In the genomic region with DNA sequence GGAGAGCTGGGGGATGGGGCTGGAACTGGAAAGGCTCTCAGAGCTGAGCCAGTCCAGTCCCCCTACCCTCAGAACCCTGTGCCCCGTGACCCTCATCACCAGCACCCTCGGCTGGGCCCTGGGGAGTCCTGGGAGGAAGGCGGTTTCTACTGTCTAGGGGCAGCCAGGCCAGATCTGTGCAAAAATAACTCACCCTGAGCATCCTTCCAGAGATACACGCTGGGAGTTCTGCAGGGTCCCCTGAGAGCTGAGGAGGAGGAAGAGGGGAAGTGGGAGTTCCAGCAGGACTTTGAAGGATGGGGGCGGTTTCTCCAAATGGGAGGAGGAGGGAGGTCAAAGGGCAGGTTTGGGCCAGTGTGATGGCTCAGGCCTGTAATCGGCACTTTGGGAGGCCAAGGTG, we compare ENCODE assay signal across 24 cellular contexts. TPM values are rescaled to one million over a fixed set of nuclear protein-coding genes. Genes with fewer than 3 reads are reported as not detected.
"Had no signal": no experiment of that assay in that cellular context is flagged by ENCODE, and none has a peak within 500 bp of the region (broad histone marks: within the 10 kb centered on the region; RNA-seq: fewer than 3 reads in every experiment).

No MANE protein-coding gene starts in this region.

- H3K4me1 ChIP-seq: SJSA1 had no signal

- H3K27ac Mint-ChIP-seq: activated CD8-positive, alpha-beta T cell treated with anti-CD3 and anti-CD28 coated beads for 36 hours; activated naive CD4-positive, alpha-beta T cell treated with anti-CD3 and anti-CD28 coated beads, Interleukin-2, amount 10 ng/mL, durations not matched to agents 7 days and 5 days; activated naive CD8-positive, alpha-beta T cell treated with anti-CD3 and anti-CD28 coated beads for 36 hours; activated T-cell treated with anti-CD3 and anti-CD28 coated beads, Interleukin-2, amount 50 U/mL, for 72 hours; activated T-helper 2 cell treated with anti-CD3 and anti-CD28 coated beads, Interferon-gamma antibody, Interleukin-2, Interleukin-4, amounts not matched to agents 10 μg/mL and 5 μg/mL and 100 μg/mL, durations not matched to agents 14 hours and 24 hours and 36 hours; T-helper 1 cell treated with Interleukin-12 subunit alpha and Interleukin-12 subunit beta and Interleukin-4 antibody, amounts not matched to agents 30 μg/mL and 1 μg/mL, for 36 hours had no signal

- H3K4me1 Mint-ChIP-seq: activated naive CD4-positive, alpha-beta T cell treated with anti-CD3 and anti-CD28 coated beads, Interleukin-2, amount 10 ng/mL, durations not matched to agents 7 days and 5 days; activated naive CD8-positive, alpha-beta T cell treated with anti-CD3 and anti-CD28 coated beads for 36 hours had no signal

- H3K27me3 ChIP-seq: brain microvascular endothelial cell, cardiac muscle cell, MG63 had no signal

- H3K27me3 Mint-ChIP-seq: activated CD8-positive, alpha-beta T cell treated with anti-CD3 and anti-CD28 coated beads for 36 hours; activated naive CD8-positive, alpha-beta T cell treated with anti-CD3 and anti-CD28 coated beads for 36 hours had no signal

- ATAC-seq: activated CD4-positive, CD25-positive, alpha-beta regulatory T cell treated with anti-CD3 and anti-CD28 coated beads, Interleukin-2, amount 50 U/mL, for 24 hours; activated CD8-positive, alpha-beta T cell treated with anti-CD3 and anti-CD28 coated beads for 36 hours; activated T-cell treated with anti-CD3 and anti-CD28 coated beads, Interleukin-2, amount 50 U/mL, for 72 hours had no signal

- H3K4me3 ChIP-seq: cardiac muscle cell, MG63, SJSA1 had no signal

- H3K4me3 Mint-ChIP-seq: activated CD8-positive, alpha-beta T cell treated with anti-CD3 and anti-CD28 coated beads for 36 hours; activated naive CD4-positive, alpha-beta T cell treated with anti-CD3 and anti-CD28 coated beads, Interleukin-2, amount 10 ng/mL, durations not matched to agents 7 days and 5 days; activated naive CD8-positive, alpha-beta T cell treated with anti-CD3 and anti-CD28 coated beads for 36 hours; activated T-cell treated with anti-CD3 and anti-CD28 coated beads, Interleukin-2, amount 50 U/mL, for 72 hours; T-helper 1 cell treated with Interleukin-12 subunit alpha and Interleukin-12 subunit beta and Interleukin-4 antibody, amounts not matched to agents 30 μg/mL and 1 μg/mL, for 36 hours had no signal

- DNase-seq: activated CD4-positive, alpha-beta T cell treated with anti-CD3 and anti-CD28 coated beads for 4 hours; activated CD8-positive, alpha-beta memory T cell treated with anti-CD3 and anti-CD28 coated beads, Interleukin-2, amount 50 U/mL, for 4 hours; activated CD8-positive, alpha-beta T cell treated with anti-CD3 and anti-CD28 coated beads for 36 hours; activated gamma-delta T cell treated with Interleukin-2 at 50 U/mL for 16 hours; activated naive CD4-positive, alpha-beta T cell treated with anti-CD3 and anti-CD28 coated beads, Interleukin-2, amount 10 ng/mL, durations not matched to agents 7 days and 5 days; activated naive CD8-positive, alpha-beta T cell treated with anti-CD3 and anti-CD28 coated beads for 36 hours; activated T-cell treated with anti-CD3 and anti-CD28 coated beads, Interleukin-2, amount 50 U/mL, for 72 hours; brain microvascular endothelial cell; MG63; NCI-H1105; NCI-H1436; NCI-H1694 treated with DMSO at 0.1 percent for 48 hours; NCI-H2029 treated with DMSO at 0.1 percent for 48 hours; NCI-H345; NCI-H510A; NCI-H526 treated with DMSO at 0.1 percent for 48 hours; RPMI8226; SHP77 had no signal

- H3K9me3 Mint-ChIP-seq: activated CD8-positive, alpha-beta T cell treated with anti-CD3 and anti-CD28 coated beads for 36 hours; activated naive CD4-positive, alpha-beta T cell treated with anti-CD3 and anti-CD28 coated beads, Interleukin-2, amount 10 ng/mL, durations not matched to agents 7 days and 5 days; activated naive CD8-positive, alpha-beta T cell treated with anti-CD3 and anti-CD28 coated beads for 36 hours; activated T-cell treated with anti-CD3 and anti-CD28 coated beads, Interleukin-2, amount 50 U/mL, for 72 hours; activated T-helper 2 cell treated with anti-CD3 and anti-CD28 coated beads, Interferon-gamma antibody, Interleukin-2, Interleukin-4, amounts not matched to agents 10 μg/mL and 5 μg/mL and 100 μg/mL, durations not matched to agents 14 hours and 24 hours and 36 hours; T-helper 1 cell treated with Interleukin-12 subunit alpha and Interleukin-12 subunit beta and Interleukin-4 antibody, amounts not matched to agents 30 μg/mL and 1 μg/mL, for 36 hours had no signal

- H3K36me3 Mint-ChIP-seq: activated naive CD4-positive, alpha-beta T cell treated with anti-CD3 and anti-CD28 coated beads, Interleukin-2, amount 10 ng/mL, durations not matched to agents 7 days and 5 days; activated naive CD8-positive, alpha-beta T cell treated with anti-CD3 and anti-CD28 coated beads for 36 hours had no signal

- H3K9me3 ChIP-seq: MG63, SJSA1 had no signal

- H3K36me3 ChIP-seq: brain microvascular endothelial cell, cardiac muscle cell, MG63, SJSA1 had no signal

- H3K27ac ChIP-seq: brain microvascular endothelial cell, cardiac muscle cell, SJSA1 had no signal

RNA-seq across cellular contexts. Expression of a gene that starts 5.0 kb away (rescaled TPM):
- total RNA-seq: activated CD8-positive, alpha-beta T cell treated with anti-CD3 and anti-CD28 coated beads for 36 hours; activated naive CD8-positive, alpha-beta T cell treated with anti-CD3 and anti-CD28 coated beads for 36 hours; activated T-cell treated with anti-CD3 and anti-CD28 coated beads, Interleukin-2, amount 50 U/mL, for 72 hours; activated T-helper 2 cell treated with anti-CD3 and anti-CD28 coated beads, Interferon-gamma antibody, Interleukin-2, Interleukin-4, amounts not matched to agents 10 μg/mL and 5 μg/mL and 100 μg/mL, durations not matched to agents 14 hours and 24 hours and 36 hours; cardiac muscle cell; OCI-LY7; SJSA1 had no signal
- polyA plus RNA-seq: cardiac muscle cell had no signal

RNA-seq across cellular contexts. Expression of a gene that starts 35.4 kb away (rescaled TPM):
- total RNA-seq: SJSA1 had no signal
